ENCODE assay signal across 6 cellular contexts in the genomic region with DNA sequence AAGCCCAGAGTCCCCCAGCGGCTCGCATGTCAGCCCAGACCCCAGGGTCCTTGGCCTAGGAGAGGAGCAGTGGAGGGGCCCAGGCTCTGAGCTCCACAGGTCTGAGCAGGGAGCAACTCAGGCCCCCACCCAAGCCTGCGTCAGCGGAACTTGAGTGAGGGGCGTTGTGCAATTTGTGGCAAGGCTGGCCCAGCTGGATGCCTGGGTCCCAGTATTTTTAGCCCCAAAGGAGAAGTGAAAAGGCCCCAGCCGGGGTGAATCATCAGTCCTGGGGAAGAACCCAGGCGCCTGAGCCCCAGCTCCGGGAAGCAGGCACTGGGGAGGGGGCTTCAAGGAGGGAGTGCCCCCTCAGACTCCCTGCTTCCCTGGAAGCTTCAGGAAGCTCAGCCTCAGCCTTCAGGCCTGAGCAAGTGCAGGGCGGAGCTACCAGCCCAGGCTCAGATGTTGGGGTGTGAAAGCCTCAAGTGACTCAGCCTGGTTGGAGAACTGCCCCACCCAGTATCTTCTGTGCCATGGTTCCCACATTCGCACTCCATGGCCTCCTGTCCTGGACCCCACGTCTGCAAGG. TPM values are rescaled to one million over a fixed set of nuclear protein-coding genes. Genes with fewer than 3 reads are reported as not detected.
DNase-seq lines count a peak whose midpoint lies in the region; ATAC-seq and TF ChIP-seq lines count a peak whose summit lies in the region.

No MANE protein-coding gene starts in this region.

- no peak for ATAC-seq in HG03432 (IDR thresholded peaks at IDR 0.05; ENCODE audit: unreplicated experiment)

- WGBS in lower leg skin, 2 donors, result 20 to 31% methylated on average over 10 to 11 of the region's 11 CpGs

- intact Hi-C loops in lower leg skin (cut with DNase I; ENCODE audit: low total_unique reads), result no loop called here

- in situ Hi-C loops in KBM-7 (cut with MboI; ENCODE audit: low pct_unique_long_range_greater_than_20kb, low sequenced_read_pairs), result no loop called here

- no peak for TF ChIP-seq POLR2A in lower leg skin (IDR thresholded peaks at IDR 0.05)

- no peak overlapping the region for H3K4me3 ChIP-seq in lower leg skin (ENCODE audit: low read depth, poor library complexity, severe bottlenecking)

- TF ChIP-seq CTCF in lower leg skin (IDR thresholded peaks at IDR 0.05), result no peak

- DNase-seq in KBM-7 (peak; percentile 76), lower leg skin (ENCODE audit: low spot score in 2 of 2) (peak; percentile 91 to 97), NCI-H2029 (lab: John Stamatoyannopoulos, UW) (no peak), NCI-H524 treated with DMSO at 0.1 percent for 48 hours (lab: John Stamatoyannopoulos, UW) (no peak)
- peak; percentile 62 for DNase-seq in activated naive CD4-positive, alpha-beta T cell treated with Interleukin-2 at 50 U/mL for 16 hours

RNA-seq across cellular contexts. Expression of gene MED29, which starts 7.2 kb away (rescaled TPM):
- total RNA-seq in lower leg skin, result 10 to 100 TPM; 30.3 to 35.8 (median 33.3) TPM

RNA-seq across cellular contexts. Expression of gene PAF1, which starts 7.5 kb away (rescaled TPM):
- 10 to 100 TPM; 22.4 to 48.0 (median 36.3) TPM for total RNA-seq in lower leg skin

RNA-seq across cellular contexts. Expression of gene ZFP36, which starts 8.3 kb away (rescaled TPM):
- 100 to 1,000 TPM; 170 to 536 (median 280) TPM for total RNA-seq in lower leg skin

RNA-seq across cellular contexts. Expression of gene PLEKHG2, which starts 14.1 kb away (rescaled TPM):
- 1 to 10 TPM; 3.0 to 6.4 (median 4.3) TPM for total RNA-seq in lower leg skin

RNA-seq across cellular contexts. Expression of gene RPS16, which starts 37.4 kb away (rescaled TPM):
- 1,000 to 10,000 TPM; 1,726 to 3,026 (median 2,088) TPM for total RNA-seq in lower leg skin

Comparison
In these comparisons a context has a peak if more than half of its experiments do, and no peak if none do; other contexts are left out.
1. DNase-seq: peak in KBM-7 (single experiment), activated naive CD4-positive, alpha-beta T cell treated with Interleukin-2 at 50 U/mL for 16 hours (single experiment) and lower leg skin (2 of 2); none in NCI-H2029 (single experiment) and NCI-H524 treated with DMSO at 0.1 percent for 48 hours (single experiment).